8 cellular contexts compared by ENCODE assay signal in the genomic region with DNA sequence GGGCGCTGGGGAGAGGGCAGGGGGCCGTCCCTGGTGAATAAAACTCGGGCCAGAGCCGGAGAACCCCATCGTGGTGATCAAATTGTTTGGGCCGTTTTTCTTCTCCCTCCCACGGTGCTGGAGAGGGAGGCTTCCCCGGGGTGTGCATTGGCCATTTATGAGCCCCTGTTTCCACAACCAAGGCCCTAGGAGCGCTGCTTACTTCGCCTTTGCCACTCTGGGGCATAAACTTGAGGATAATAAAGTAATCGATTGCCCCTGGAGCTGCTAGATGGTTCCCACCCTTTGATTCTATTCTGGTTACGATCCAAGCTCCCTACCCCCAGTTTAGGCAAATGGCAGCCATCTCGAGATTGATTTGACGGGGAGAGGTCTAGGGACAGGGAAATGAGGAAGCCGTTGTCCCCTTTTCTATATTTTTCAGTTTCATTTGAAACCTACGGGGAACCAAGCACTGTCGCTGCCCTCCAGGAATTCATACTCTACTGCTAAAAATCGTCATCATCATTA. TPM values are rescaled to one million over a fixed set of nuclear protein-coding genes. Genes with fewer than 3 reads are reported as not detected.
DNase-seq lines count a peak whose midpoint lies in the region; ATAC-seq lines count a peak whose summit lies in the region.

No MANE protein-coding gene starts in this region.

- CTCF ChIA-PET in CD8-positive, alpha-beta memory T cell (lab: Charles Lee) = interaction anchor here (0.8 to 2.8 kb wide), 7 partner anchors 14 to 722 kb away, joined by 3 to 25 read pairs (median 3); partner anchors contain the start of gene VPS35L

- WGBS in iPS DF 6.9 (ENCODE audit: insufficient coverage, insufficient read length) = no CpG with 5 or more reads among the region's 18 CpGs

- peak overlapping the region; percentile 83 for H3K9ac ChIP-seq in skeletal muscle satellite cell (ENCODE audit: low read depth, low read length)

- H3K27ac ChIP-seq in CD8-positive, alpha-beta memory T cell (ENCODE audit: low read depth, low read length) = peak overlapping the region; percentile 66
- H3K27ac ChIP-seq in KOPT-K1 (ENCODE audit: low read depth, low read length, poor library complexity, severe bottlenecking) = peak overlapping the region; percentile 85
- no peak overlapping the region for H3K27ac ChIP-seq in iPS DF 6.9 (ENCODE audit: low read length)

- H3K4me1 Mint-ChIP-seq in CD8-positive, alpha-beta memory T cell = peaks cover 37 to 57% (median 52%) of the 10 kb centered on the region in 3 donors
- H3K4me1 Mint-ChIP-seq in activated naive CD8-positive, alpha-beta T cell treated with anti-CD3 and anti-CD28 coated beads, Interleukin-2, amount 50 U/mL, for 24 hours = peaks cover 44% of the 10 kb centered on the region

- H3K27me3 Mint-ChIP-seq in CD8-positive, alpha-beta memory T cell = no peaks in the 10 kb centered on the region
- no peaks in the 10 kb centered on the region for H3K27me3 Mint-ChIP-seq in activated naive CD8-positive, alpha-beta T cell treated with anti-CD3 and anti-CD28 coated beads, Interleukin-2, amount 50 U/mL, for 24 hours

- H3K4me1 ChIP-seq in CD8-positive, alpha-beta memory T cell (ENCODE audit: insufficient read depth, low read length) = peaks cover 34% of the 10 kb centered on the region
- peaks cover 4% of the 10 kb centered on the region; the same call in 1 of the 2 replicates for H3K4me1 ChIP-seq in iPS DF 6.9 (ENCODE audit: control insufficient read depth, insufficient read depth, low read length)
- H3K4me1 ChIP-seq in skeletal muscle satellite cell (ENCODE audit: control insufficient read depth, insufficient read depth, low read length) = peaks cover 20% of the 10 kb centered on the region

- H3K27me3 ChIP-seq in CD8-positive, alpha-beta memory T cell (ENCODE audit: insufficient read depth, low read length, poor library complexity, severe bottlenecking) = no peaks in the 10 kb centered on the region
- H3K27me3 ChIP-seq in iPS DF 6.9 (ENCODE audit: control insufficient read depth, insufficient read depth, low read length) = no peaks in the 10 kb centered on the region
- H3K27me3 ChIP-seq in skeletal muscle satellite cell (ENCODE audit: control insufficient read depth, insufficient read depth, low read length) = no peaks in the 10 kb centered on the region

- peak overlapping the region; percentile 93 to 100 (median 97) for H3K4me3 Mint-ChIP-seq in CD8-positive, alpha-beta memory T cell
- peak overlapping the region; percentile 92 for H3K4me3 Mint-ChIP-seq in activated naive CD8-positive, alpha-beta T cell treated with anti-CD3 and anti-CD28 coated beads, Interleukin-2, amount 50 U/mL, for 24 hours

- H3K9me3 ChIP-seq in CD8-positive, alpha-beta memory T cell (ENCODE audit: low read length) = no peaks in the 10 kb centered on the region
- H3K9me3 ChIP-seq in KOPT-K1 (ENCODE audit: insufficient read depth, low read length, poor library complexity, severe bottlenecking) = no peaks in the 10 kb centered on the region
- no peaks in the 10 kb centered on the region for H3K9me3 ChIP-seq in iPS DF 6.9 (ENCODE audit: control insufficient read depth, insufficient read depth, low read length)
- no peaks in the 10 kb centered on the region for H3K9me3 ChIP-seq in skeletal muscle satellite cell (replicated peaks; ENCODE audit: low read length)

- no peak for DNase-seq in CD8-positive, alpha-beta memory T cell
- no peak for DNase-seq in activated naive CD8-positive, alpha-beta T cell treated with anti-CD3 and anti-CD28 coated beads, Interleukin-2, amount 50 U/mL, for 24 hours
- DNase-seq in iPS DF 6.9 (ENCODE audit: low read depth, low spot score) (no peak), HK-2 (ENCODE audit: unreplicated experiment) (no peak), RKO (ENCODE audit: low spot score) (no peak)

- POLR2A ChIA-PET in CD8-positive, alpha-beta memory T cell (lab: Charles Lee) = interaction anchor here (1.1 to 3.3 kb wide), 3 partner anchors 31 to 457 kb away, joined by 3 to 26 read pairs (median 3); partner anchors contain the start of genes COQ7 and VPS35L

- H3K36me3 ChIP-seq in CD8-positive, alpha-beta memory T cell (ENCODE audit: insufficient read depth, low read length) = no peaks in the 10 kb centered on the region
- peaks cover 24% of the 10 kb centered on the region for H3K36me3 ChIP-seq in KOPT-K1 (ENCODE audit: insufficient read depth, low read length)
- no peaks in the 10 kb centered on the region for H3K36me3 ChIP-seq in iPS DF 6.9 (ENCODE audit: control insufficient read depth, insufficient read depth, low read length)
- peaks cover 12% of the 10 kb centered on the region for H3K36me3 ChIP-seq in skeletal muscle satellite cell (ENCODE audit: insufficient read depth, low read length)

- peak overlapping the region; percentile 92 for H3K4me2 ChIP-seq in skeletal muscle satellite cell (ENCODE audit: low read length)

- H3K27ac Mint-ChIP-seq in CD8-positive, alpha-beta memory T cell = peak overlapping the region; percentile 33 to 99 (median 86)
- H3K27ac Mint-ChIP-seq in activated naive CD8-positive, alpha-beta T cell treated with anti-CD3 and anti-CD28 coated beads, Interleukin-2, amount 50 U/mL, for 24 hours = peak overlapping the region; percentile 56

- no peaks in the 10 kb centered on the region for H3K9me3 Mint-ChIP-seq in CD8-positive, alpha-beta memory T cell
- no peaks in the 10 kb centered on the region for H3K9me3 Mint-ChIP-seq in activated naive CD8-positive, alpha-beta T cell treated with anti-CD3 and anti-CD28 coated beads, Interleukin-2, amount 50 U/mL, for 24 hours

- ATAC-seq in activated naive CD8-positive, alpha-beta T cell treated with anti-CD3 and anti-CD28 coated beads, Interleukin-2, amount 50 U/mL, for 24 hours = no peak
- no peak for ATAC-seq in GM21381 (IDR thresholded peaks at IDR 0.05; ENCODE audit: unreplicated experiment)

- peaks cover 0 to 33% (median 7%) of the 10 kb centered on the region in 3 donors for H3K36me3 Mint-ChIP-seq in CD8-positive, alpha-beta memory T cell
- peaks cover 14% of the 10 kb centered on the region for H3K36me3 Mint-ChIP-seq in activated naive CD8-positive, alpha-beta T cell treated with anti-CD3 and anti-CD28 coated beads, Interleukin-2, amount 50 U/mL, for 24 hours (ENCODE audit: low read depth)

- peak overlapping the region; percentile 84 for H3K4me3 ChIP-seq in CD8-positive, alpha-beta memory T cell (ENCODE audit: low read length)
- peak overlapping the region; percentile 100 for H3K4me3 ChIP-seq in iPS DF 6.9 (ENCODE audit: low read length)
- H3K4me3 ChIP-seq in skeletal muscle satellite cell (ENCODE audit: low read length) = peak overlapping the region; percentile 93

RNA-seq across cellular contexts. Expression of gene CCP110, which starts 0.7 kb away (rescaled TPM):
- 10 to 100 TPM; 30.1 to 37.4 TPM for total RNA-seq in CD8-positive, alpha-beta memory T cell
- polyA plus RNA-seq in CD8-positive, alpha-beta memory T cell = 8.2 TPM
- total RNA-seq in skeletal muscle satellite cell (2012; rRNA removed) = 7.4 and 7.9 TPM in 2 replicates

RNA-seq across cellular contexts. Expression of gene GDE1, which starts 2.5 kb away (rescaled TPM):
- total RNA-seq in CD8-positive, alpha-beta memory T cell = 10 to 100 TPM; 27.9 to 30.5 TPM
- polyA plus RNA-seq in CD8-positive, alpha-beta memory T cell = 39.8 TPM
- total RNA-seq in skeletal muscle satellite cell (2012; rRNA removed) = 36.5 and 48.7 TPM in 2 replicates

RNA-seq across cellular contexts. Expression of gene VPS35L, which starts 31.1 kb away (rescaled TPM):
- total RNA-seq in CD8-positive, alpha-beta memory T cell = 10 to 100 TPM; 37.4 to 40.2 TPM
- 52.3 TPM for polyA plus RNA-seq in CD8-positive, alpha-beta memory T cell
- 41.5 and 43.1 TPM in 2 replicates for total RNA-seq in skeletal muscle satellite cell (2012; rRNA removed)
